ENCODE assay signal across 9 cellular contexts in the genomic region with DNA sequence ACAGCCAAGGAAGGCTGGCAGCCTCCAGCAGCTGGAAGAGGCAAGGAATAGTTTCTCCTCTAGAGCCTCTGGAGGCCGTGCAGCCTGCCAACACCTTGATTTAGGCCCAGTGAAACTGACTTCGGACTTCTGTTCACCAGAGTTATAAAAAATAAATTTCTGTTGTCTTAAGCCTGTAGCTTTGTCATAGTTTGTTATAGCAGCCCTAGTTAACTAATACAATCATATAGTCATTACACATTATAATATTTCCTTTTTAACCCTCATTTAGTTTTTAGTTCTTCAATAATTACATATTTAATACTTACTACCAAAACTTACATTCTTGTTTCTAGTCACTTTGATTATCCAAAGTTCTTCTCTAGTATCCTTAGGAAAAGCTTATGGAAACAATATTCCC. TPM values are rescaled to one million over a fixed set of nuclear protein-coding genes. Genes with fewer than 3 reads are reported as not detected.
"Had no signal": no experiment of that assay in that cellular context is flagged by ENCODE, and none has a peak within 500 bp of the region (broad histone marks: within the 10 kb centered on the region; RNA-seq: fewer than 3 reads in every experiment).

No MANE protein-coding gene starts in this region.

- H3K36me3 ChIP-seq: HAP-1 had no signal

- ATAC-seq: HCT116 had no signal

- H3K9me3 ChIP-seq: HAP-1 had no signal

- H3K27ac ChIP-seq: GM23248 had no signal

- FAIRE-seq: HTR-8/SVneo had no signal

- H2AFZ ChIP-seq: GM23248 had no signal

- DNase-seq: GM23248, GOT3, H7, HFFc6, KG1 had no signal

- H3K9ac ChIP-seq: GM23248 had no signal

- H3K4me3 ChIP-seq: GM23248, HAP-1 had no signal

RNA-seq across cellular contexts. Expression of a gene that starts 20.3 kb away (rescaled TPM):
- total RNA-seq: GM23248 had no signal
- polyA plus RNA-seq: IgD-negative memory B cell had no signal
